ENCODE assay signal across 8 cellular contexts in genomic region chr17:47895254-47895855, GRCh38. TPM values are rescaled to one million over a fixed set of nuclear protein-coding genes. Genes with fewer than 3 reads are reported as not detected.
A peak's percentile ranks its signal among the peaks of the same experiment; 100 is the strongest.
DNase-seq lines count a peak whose midpoint lies in the region; ATAC-seq and TF ChIP-seq lines count a peak whose summit lies in the region.

No MANE protein-coding gene starts in this region.

- ATAC-seq in body of pancreas (no peak), HG03521 (IDR thresholded peaks at IDR 0.05; ENCODE audit: unreplicated experiment) (no peak), GM21526 (IDR thresholded peaks at IDR 0.05; ENCODE audit: low FRiP score, unreplicated experiment) (no peak)

- no peaks in the 10 kb centered on the region for H3K9me3 ChIP-seq in body of pancreas

- no peak for TF ChIP-seq CTCF in body of pancreas (IDR thresholded peaks at IDR 0.05)

- no peaks in the 10 kb centered on the region for H3K27me3 ChIP-seq in body of pancreas

- peak overlapping the region; percentile 75 to 99 (median 85) for H3K27ac ChIP-seq in body of pancreas

- DNase-seq in NCI-H69 (lab: John Stamatoyannopoulos, UW) (peak; percentile 72), body of pancreas (peak; percentile 25 to 44 (median 32)), kidney glomerular epithelial cell (lab: John Stamatoyannopoulos, UW) (peak; percentile 23), ecto neural progenitor cell (ENCODE audit: low spot score) (no peak)
- DNase-seq in stimulated activated CD8-positive, alpha-beta memory T cell treated with anti-CD3 and anti-CD28 coated beads, Interleukin-12 subunit alpha, Interleukin-12 subunit beta, amount 100 ng/mL, for 24 hours (ENCODE audit: extremely low read depth) = peak; percentile 1

- peak overlapping the region; percentile 78 for H3K4me3 ChIP-seq in GM08714 (ENCODE audit: low read length)
- H3K4me3 ChIP-seq in body of pancreas = peak overlapping the region; percentile 20 to 56

- peaks cover 17% of the 10 kb centered on the region for H3K4me1 ChIP-seq in body of pancreas

- intact Hi-C loops in body of pancreas (cut with DNase I) = loop anchor here (10.0 kb wide), 1 partner anchor 89 kb away; no protein-coding TSS in a partner anchor

- WGBS in body of pancreas, 2 donors = 0 to 1% methylated on average over 8 to 26 of the region's 26 CpGs

- H3K36me3 ChIP-seq in body of pancreas (replicated peaks in 1 of 2; ENCODE audit: insufficient read depth in 1 of 2, low read depth in 2 of 2) = no peaks in the 10 kb centered on the region

- peak; percentile 67 to 93 (median 93) for TF ChIP-seq POLR2A in body of pancreas (IDR thresholded peaks at IDR 0.05)

RNA-seq across cellular contexts. Expression of gene SP2, which starts 0.7 kb away (rescaled TPM):
- 1 to 10 TPM; 4.7 to 6.3 TPM for total RNA-seq in body of pancreas

RNA-seq across cellular contexts. Expression of gene SP6, which starts 44.4 kb away (rescaled TPM):
- total RNA-seq in body of pancreas = under 1 TPM; 0.26 to 0.99 TPM

RNA-seq across cellular contexts. Expression of gene PNPO, which starts 46.0 kb away (rescaled TPM):
- total RNA-seq in body of pancreas = 10 to 100 TPM; 27.8 to 55.4 TPM

RNA-seq across cellular contexts. Expression of gene SCRN2, which starts 54.3 kb away (rescaled TPM):
- total RNA-seq in body of pancreas = 10 to 100 TPM; 37.2 to 45.7 TPM
